22 cellular contexts compared by ENCODE assay signal in the genomic region with DNA sequence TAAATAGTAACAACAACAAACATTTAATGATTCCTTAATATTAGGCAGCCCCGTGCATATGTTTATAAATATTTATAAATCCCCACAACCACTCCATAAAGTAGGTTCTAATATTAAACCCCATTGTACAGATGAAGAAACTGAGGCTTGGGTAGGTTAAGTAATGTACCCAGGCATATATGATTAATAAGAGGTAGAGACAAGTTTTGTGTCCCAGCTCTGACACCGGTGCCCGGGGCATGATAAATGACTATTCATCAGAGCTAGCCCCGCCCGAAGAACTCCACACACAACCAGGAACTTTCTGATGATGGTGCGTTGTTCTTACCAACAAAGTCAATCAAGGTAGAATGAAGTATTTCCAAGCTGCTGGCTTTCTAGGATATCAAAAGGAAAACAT. TPM values are rescaled to one million over a fixed set of nuclear protein-coding genes. Genes with fewer than 3 reads are reported as not detected.
DNase-seq lines count a peak whose midpoint lies in the region; ATAC-seq and TF ChIP-seq lines count a peak whose summit lies in the region.
"Had no signal": no experiment of that assay in that cellular context is flagged by ENCODE, and none has a peak within 500 bp of the region (broad histone marks: within the 10 kb centered on the region; RNA-seq: fewer than 3 reads in every experiment).

No MANE protein-coding gene starts in this region.

- peak; percentile 45 for DNase-seq in RPMI7951 (ENCODE audit: low read depth)
- DNase-seq in epithelial cell of esophagus (ENCODE audit: low read depth): peak; percentile 89
- peak; percentile 63 for DNase-seq in myocyte (ENCODE audit: low read depth)
- no peak for DNase-seq in C1 segment of cervical spinal cord (lab: John Stamatoyannopoulos, UW)
- no peak for DNase-seq in OCI-M1 (lab: John Stamatoyannopoulos, UW)
- DNase-seq in hepatic stellate cell (ENCODE audit: low spot score): no peak
- DNase-seq: activated CD4-positive, alpha-beta T cell treated with anti-CD3 and anti-CD28 coated beads for 48 hours; activated CD8-positive, alpha-beta memory T cell treated with anti-CD3 and anti-CD28 coated beads for 24 hours; activated T-cell treated with anti-CD3 and anti-CD28 coated beads for 4 hours; effector memory CD4-positive, alpha-beta T cell; foreskin melanocyte; H7; NCI-H1417 treated with DMSO at 0.1 percent for 48 hours; NCI-H2029 treated with DMSO at 0.1 percent for 48 hours; NCI-H524 treated with DMSO at 0.1 percent for 48 hours; pancreas; stimulated activated naive CD4-positive, alpha-beta T cell; T1000; WERI-Rb-1 had no signal

- no peak for TF ChIP-seq CTCF in epithelial cell of esophagus (IDR thresholded peaks at IDR 0.05; ENCODE audit: insufficient read depth, low read depth, low read length, missing control alignments)

- H3K4me3 ChIP-seq in epithelial cell of esophagus (ENCODE audit: low read length): no peak overlapping the region
- H3K4me3 ChIP-seq: pancreas, suprapubic skin had no signal

- no peak for ATAC-seq in HG03280 (IDR thresholded peaks at IDR 0.05; ENCODE audit: unreplicated experiment)
- ATAC-seq: pancreas had no signal

RNA-seq across cellular contexts. Expression of a gene that starts 19.4 kb away (rescaled TPM):
- 75.6 and 78.0 TPM in 2 replicates for total RNA-seq in RPMI7951 (2014; rRNA removed; shearing (Covaris generic))
- 2.5 and 2.7 TPM in 2 replicates for total RNA-seq in myocyte
- 0.34 TPM for polyA plus RNA-seq in myocyte (2012)
- total RNA-seq: neural crest cell had no signal

Comparison
In these comparisons a context has a peak if more than half of its experiments do, and no peak if none do; other contexts are left out.
1. DNase-seq: peak in RPMI7951 (single experiment), epithelial cell of esophagus (single experiment) and myocyte (single experiment); none in C1 segment of cervical spinal cord (0 of 14), OCI-M1 (single experiment) and hepatic stellate cell (single experiment).
2. RNA of a gene that starts 19.4 kb away (total RNA-seq): 75.6 to 78.0 TPM in RPMI7951; 2.5 to 2.7 TPM in myocyte; every median in the first group is over 10 times any median in the second.